Comparison of ENCODE assay signal across 8 cellular contexts in the genomic region with DNA sequence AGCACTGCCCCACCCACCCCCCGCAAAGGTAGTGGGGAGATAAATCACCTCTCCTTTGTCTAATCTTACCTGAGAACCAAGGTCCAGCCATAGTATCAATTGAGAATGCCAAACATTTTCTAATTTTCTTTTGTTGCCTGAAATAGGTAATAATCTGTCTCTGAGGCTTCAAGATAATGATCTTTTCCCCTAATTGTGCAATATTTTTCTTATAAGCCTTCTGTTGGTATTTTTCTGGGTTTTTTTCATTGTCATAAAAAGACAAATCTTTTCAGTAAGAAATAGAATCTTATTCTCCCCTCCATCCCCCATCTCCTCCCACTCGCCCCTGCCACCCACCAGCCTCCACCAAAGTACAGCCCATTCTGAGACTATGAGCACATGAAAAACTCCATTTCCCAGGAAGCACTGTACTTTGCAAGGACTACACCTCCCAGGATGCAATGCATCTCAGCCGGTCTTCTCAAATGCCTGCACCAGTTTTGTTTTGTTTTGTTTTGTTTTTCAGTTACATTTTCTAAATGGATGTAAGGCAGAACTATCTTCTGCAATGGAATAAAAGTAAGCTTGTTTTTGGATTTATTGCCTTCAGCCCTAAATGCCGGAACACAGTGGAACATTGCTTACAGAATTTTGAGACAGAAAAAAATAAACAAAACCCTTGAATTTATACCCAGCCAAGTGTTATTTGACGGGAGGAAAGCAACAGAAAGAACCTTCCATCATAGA.
A peak's percentile ranks its signal among the peaks of the same experiment; 100 is the strongest.
DNase-seq lines count a peak whose midpoint lies in the region; ATAC-seq, FAIRE-seq and TF ChIP-seq lines count a peak whose summit lies in the region.

No MANE protein-coding gene starts in this region.

- FAIRE-seq in keratinocyte (lab: Jason Lieb, UNC): peak; percentile 96

- peak overlapping the region; percentile 91 for H2AFZ ChIP-seq in keratinocyte (ENCODE audit: control insufficient read depth, low read length)

- H3K9me3 ChIP-seq in BE2C (no peaks in the 10 kb centered on the region), keratinocyte (ENCODE audit: control insufficient read depth, low read depth, low read length) (no peaks in the 10 kb centered on the region), upper lobe of right lung (no peaks in the 10 kb centered on the region), tibial artery (no peaks in the 10 kb centered on the region)

- dilution Hi-C loops in keratinocyte (cut with MboI; ENCODE audit: extremely low pct_ligation_motif_present, low sequenced_read_pairs): no loop called here

- H3K9me1 ChIP-seq in keratinocyte (ENCODE audit: control insufficient read depth, extremely low read depth, insufficient read depth, low read length): no peaks in the 10 kb centered on the region

- intact Hi-C loops in upper lobe of right lung (cut with DNase I): no loop called here
- intact Hi-C loops in tibial artery (cut with DNase I; ENCODE audit: low total_unique reads): no loop called here

- no peaks in the 10 kb centered on the region for H3K79me2 ChIP-seq in keratinocyte (ENCODE audit: control insufficient read depth, insufficient read depth, low read length)

- in situ Hi-C loops in astrocyte of the cerebellum (cut with HindIII; ENCODE audit: low sequenced_read_pairs): no loop called here

- ATAC-seq in GM18867 (IDR thresholded peaks at IDR 0.05; ENCODE audit: unreplicated experiment) (peak; percentile 100), HG02943 (IDR thresholded peaks at IDR 0.05; ENCODE audit: low read depth, unreplicated experiment) (peak; percentile 96), upper lobe of right lung (peak; percentile 57)

- H3K27ac ChIP-seq in keratinocyte (ENCODE audit: control insufficient read depth, insufficient read depth, low read length) (peak overlapping the region; percentile 6), upper lobe of right lung (no peak overlapping the region), tibial artery (no peak overlapping the region)

- TF ChIP-seq CTCF in BE2C (IDR thresholded peaks at IDR 0.05; ENCODE audit: low read depth, low read length): no peak
- TF ChIP-seq CTCF in astrocyte of the cerebellum (IDR thresholded peaks at IDR 0.05; ENCODE audit: low read depth, low read length, missing control alignments): no peak
- no peak for TF ChIP-seq CTCF in keratinocyte (optimal IDR thresholded peaks at IDR 0.05 in 1 of 3, IDR thresholded peaks at IDR 0.05 in 1 of 3, conservative IDR thresholded peaks at IDR 0.05 in 1 of 3; ENCODE audit: extremely low read depth in 1 of 3, insufficient read depth in 2 of 3, low read length in 3 of 3)
- TF ChIP-seq CTCF in upper lobe of right lung (IDR thresholded peaks at IDR 0.05): no peak
- no peak for TF ChIP-seq CTCF in tibial artery (IDR thresholded peaks at IDR 0.05)

- H3K27me3 ChIP-seq in BE2C (no peaks in the 10 kb centered on the region), keratinocyte (ENCODE audit: control insufficient read depth, extremely low read depth, insufficient read depth, low read length) (no peaks in the 10 kb centered on the region), upper lobe of right lung (peaks cover 4% of the 10 kb centered on the region), tibial artery (no peaks in the 10 kb centered on the region)

- H3K4me2 ChIP-seq in keratinocyte (ENCODE audit: control insufficient read depth, extremely low read depth, insufficient read depth, low read depth, low read length): peak overlapping the region; percentile 75

- no peaks in the 10 kb centered on the region for H4K20me1 ChIP-seq in keratinocyte (ENCODE audit: control insufficient read depth, extremely low read depth, insufficient read depth, low read length)

- H3K4me3 ChIP-seq in BE2C (ENCODE audit: low read depth, low read length) (peak overlapping the region; percentile 6), astrocyte of the cerebellum (ENCODE audit: low read depth, low read length) (peak overlapping the region; percentile 30), keratinocyte (ENCODE audit: control insufficient read depth in 2 of 3, extremely low read depth in 1 of 3, insufficient read depth in 2 of 3, low read depth in 1 of 3, low read length in 3 of 3) (peak overlapping the region in 2 of 3 experiments; percentile 40 to 53), upper lobe of right lung (peak overlapping the region; percentile 22), tibial artery (peak overlapping the region in 1 of 2 donors; percentile 39)

- peak overlapping the region; percentile 13 for H3K9ac ChIP-seq in keratinocyte (ENCODE audit: control insufficient read depth, extremely low read depth, insufficient read depth, low read length)

- H3K4me1 ChIP-seq in BE2C: no peaks in the 10 kb centered on the region
- peaks cover 18% of the 10 kb centered on the region for H3K4me1 ChIP-seq in keratinocyte (ENCODE audit: control insufficient read depth, extremely low read depth, insufficient read depth, low read length)
- H3K4me1 ChIP-seq in upper lobe of right lung: no peaks in the 10 kb centered on the region
- H3K4me1 ChIP-seq in tibial artery: no peaks in the 10 kb centered on the region

- no peaks in the 10 kb centered on the region for H3K36me3 ChIP-seq in BE2C
- H3K36me3 ChIP-seq in keratinocyte (ENCODE audit: control insufficient read depth in 2 of 2, extremely low read depth in 1 of 2, insufficient read depth in 2 of 2, low read length in 2 of 2): no peaks in the 10 kb centered on the region
- H3K36me3 ChIP-seq in upper lobe of right lung: no peaks in the 10 kb centered on the region
- H3K36me3 ChIP-seq in tibial artery: no peaks in the 10 kb centered on the region

- DNase-seq in BE2C: peak; percentile 8
- DNase-seq in NCI-H524 treated with DMSO at 0.1 percent for 48 hours (lab: John Stamatoyannopoulos, UW): peak; percentile 19
- DNase-seq in astrocyte of the cerebellum (ENCODE audit: low read depth): peak; percentile 6
- DNase-seq in keratinocyte (ENCODE audit: low read depth, low spot score): no peak
- DNase-seq in upper lobe of right lung: no peak
- no peak for DNase-seq in tibial artery

Comparison
In these comparisons a context has a peak if more than half of its experiments do, and no peak if none do; other contexts are left out.
1. DNase-seq: peak in BE2C (single experiment), NCI-H524 treated with DMSO at 0.1 percent for 48 hours (single experiment) and astrocyte of the cerebellum (single experiment); none in keratinocyte (single experiment), upper lobe of right lung (single experiment) and tibial artery (0 of 2).
2. Peak in every context shown above with its lines, with median percentiles within 50 percentile points of each other: ATAC-seq.